In the genomic region with DNA sequence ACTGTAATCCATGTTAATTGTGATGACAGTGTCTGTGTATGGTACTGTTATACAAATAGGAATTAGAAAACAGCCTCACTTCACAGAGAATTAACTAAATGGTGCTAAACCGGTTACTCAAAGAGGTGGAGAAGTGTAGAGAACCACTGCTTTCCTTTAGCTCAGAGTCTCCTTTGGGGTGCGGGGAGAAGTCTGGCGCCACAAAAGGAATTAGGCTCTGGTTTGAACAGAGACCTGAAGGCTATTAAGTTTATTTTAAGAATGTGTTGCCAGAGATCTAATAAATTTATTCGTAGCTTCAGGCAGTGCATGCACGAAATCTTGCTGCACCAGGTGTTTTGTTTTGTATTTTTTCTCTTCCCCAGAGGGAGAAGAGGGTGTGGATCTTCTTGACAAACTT, we compare ENCODE assay signal across 16 cellular contexts.
A peak's percentile ranks its signal among the peaks of the same experiment; 100 is the strongest.
DNase-seq lines count a peak whose midpoint lies in the region; ATAC-seq and TF ChIP-seq lines count a peak whose summit lies in the region.
"Had no signal": no experiment of that assay in that cellular context is flagged by ENCODE, and none has a peak within 500 bp of the region (broad histone marks: within the 10 kb centered on the region; RNA-seq: fewer than 3 reads in every experiment).

No MANE protein-coding gene starts in this region.

- H3K27ac Mint-ChIP-seq in WTC11: peak overlapping the region; percentile 24; the same call in 1 of the 2 replicates
- H3K27ac Mint-ChIP-seq in nephron: peak overlapping the region in 2 of 3 experiments; percentile 2 to 12
- H3K27ac Mint-ChIP-seq: B cell; CD4-positive, CD25-positive, alpha-beta regulatory T cell; IgD-negative memory B cell had no signal

- H3K9me3 Mint-ChIP-seq in WTC11 (no peaks in the 10 kb centered on the region), nephron (no peaks in the 10 kb centered on the region)
- H3K9me3 Mint-ChIP-seq: IgD-negative memory B cell had no signal

- CTCF ChIA-PET in WTC11 (lab: Charles Lee): interaction anchor here (1.9 to 2.1 kb wide), 2 partner anchors 67 to 171 kb away, joined by 6 to 8 read pairs; no protein-coding TSS in a partner anchor

- no peak for TF ChIP-seq CTCF in WTC11 (IDR thresholded peaks at IDR 0.05)
- TF ChIP-seq CTCF in nephron (IDR thresholded peaks at IDR 0.05; ENCODE audit: unreplicated experiment in 3 of 3): no peak

- H3K4me3 Mint-ChIP-seq in WTC11 (no peak overlapping the region), nephron (no peak overlapping the region)
- H3K4me3 Mint-ChIP-seq: B cell; CD4-positive, CD25-positive, alpha-beta regulatory T cell; IgD-negative memory B cell had no signal

- ATAC-seq in WTC11 (no peak), GM21723 (IDR thresholded peaks at IDR 0.05; ENCODE audit: unreplicated experiment) (no peak)
- ATAC-seq: PC-3 had no signal

- H3K27me3 Mint-ChIP-seq in WTC11 (ENCODE audit: low read depth): no peaks in the 10 kb centered on the region
- no peaks in the 10 kb centered on the region for H3K27me3 Mint-ChIP-seq in nephron (ENCODE audit: low read depth)

- in situ Hi-C loops in KBM-7 (cut with MboI; ENCODE audit: low pct_unique_long_range_greater_than_20kb, low sequenced_read_pairs): no loop called here

- POLR2A ChIA-PET in WTC11 (lab: Charles Lee): no interaction called here

- DNase-seq in ELF-1 (ENCODE audit: low read depth, low spot score): peak; percentile 40
- peak; percentile 21 for DNase-seq in NCI-H146 (lab: John Stamatoyannopoulos, UW)
- no peak for DNase-seq in WTC11 (ENCODE audit: low spot score)
- DNase-seq in KBM-7: no peak
- DNase-seq in T1000 (lab: John Stamatoyannopoulos, UW): no peak
- DNase-seq: Calu3; CD4-positive, CD25-positive, alpha-beta regulatory T cell; DMS79 treated with DMSO at 0.1 percent for 48 hours; NCI-H2029 treated with DMSO at 0.1 percent for 48 hours; NCI-H510A treated with DMSO at 0.1 percent for 48 hours; PC-3; SJCRH30 had no signal

- H3K4me1 Mint-ChIP-seq in WTC11 (peaks cover 54% of the 10 kb centered on the region), nephron (peaks cover 45% of the 10 kb centered on the region)
- H3K4me1 Mint-ChIP-seq: B cell; CD4-positive, CD25-positive, alpha-beta regulatory T cell; IgD-negative memory B cell had no signal

- H3K36me3 Mint-ChIP-seq in WTC11 (no peaks in the 10 kb centered on the region), nephron (ENCODE audit: low read depth) (no peaks in the 10 kb centered on the region)
- H3K36me3 Mint-ChIP-seq: CD4-positive, CD25-positive, alpha-beta regulatory T cell; IgD-negative memory B cell had no signal

TF ChIP-seq in WTC11, 78 proteins besides CTCF, POLR2A, EP300 and RAD21:
- no peak for TF ChIP-seq SMAD3 (CRISPR knock-in tag; IDR thresholded peaks at IDR 0.05; ENCODE audit: borderline replicate concordance)
- TF ChIP-seq ZNF423 (CRISPR knock-in tag; IDR thresholded peaks at IDR 0.05): no peak
- TF ChIP-seq ZNF416 (CRISPR knock-in tag; IDR thresholded peaks at IDR 0.05): no peak
- TF ChIP-seq KAT7 (CRISPR knock-in tag; IDR thresholded peaks at IDR 0.05; ENCODE audit: borderline replicate concordance): no peak
- no peak for TF ChIP-seq FOXJ3 (CRISPR knock-in tag; IDR thresholded peaks at IDR 0.05; ENCODE audit: borderline replicate concordance)
- no peak for TF ChIP-seq CBFB (CRISPR knock-in tag; IDR thresholded peaks at IDR 0.05; ENCODE audit: low read depth)
- no peak for TF ChIP-seq FOXP1 (CRISPR knock-in tag; IDR thresholded peaks at IDR 0.05; ENCODE audit: borderline replicate concordance)
- TF ChIP-seq SP1 (CRISPR knock-in tag; conservative IDR thresholded peaks at IDR 0.05): no peak
- no peak for TF ChIP-seq ZNF396 (CRISPR knock-in tag; IDR thresholded peaks at IDR 0.05; ENCODE audit: borderline replicate concordance)
- TF ChIP-seq, protein P1, sequence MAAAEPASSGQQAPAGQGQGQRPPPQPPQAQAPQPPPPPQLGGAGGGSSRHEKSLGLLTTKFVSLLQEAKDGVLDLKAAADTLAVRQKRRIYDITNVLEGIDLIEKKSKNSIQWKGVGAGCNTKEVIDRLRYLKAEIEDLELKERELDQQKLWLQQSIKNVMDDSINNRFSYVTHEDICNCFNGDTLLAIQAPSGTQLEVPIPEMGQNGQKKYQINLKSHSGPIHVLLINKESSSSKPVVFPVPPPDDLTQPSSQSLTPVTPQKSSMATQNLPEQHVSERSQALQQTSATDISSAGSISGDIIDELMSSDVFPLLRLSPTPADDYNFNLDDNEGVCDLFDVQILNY (CRISPR knock-in tag; IDR thresholded peaks at IDR 0.05): no peak
TF ChIP-seq in WTC11: peak in this region for 0.

Comparison
In these comparisons a context has a peak if more than half of its experiments do, and no peak if none do; other contexts are left out.
1. DNase-seq: peak in ELF-1 (single experiment) and NCI-H146 (single experiment); none in WTC11 (single experiment), KBM-7 (single experiment) and T1000 (single experiment).